Comparison of ENCODE assay signal across 22 cellular contexts in genomic region chr2:95261602-95262001, GRCh38. TPM values are rescaled to one million over a fixed set of nuclear protein-coding genes. Genes with fewer than 3 reads are reported as not detected.
"Had no signal": no experiment of that assay in that cellular context is flagged by ENCODE, and none has a peak within 500 bp of the region (broad histone marks: within the 10 kb centered on the region; RNA-seq: fewer than 3 reads in every experiment).

No MANE protein-coding gene starts in this region.

- H3K4me1 Mint-ChIP-seq: activated CD4-positive, alpha-beta T cell treated with anti-CD3 and anti-CD28 coated beads, Interleukin-2, amount 10 ng/mL, durations not matched to agents 7 days and 5 days; activated naive CD4-positive, alpha-beta T cell treated with anti-CD3 and anti-CD28 coated beads, Interleukin-2, amount 50 U/mL, for 24 hours; memory B cell; naive B cell had no signal

- H3K9me3 ChIP-seq: breast epithelium, prostate gland, uterus had no signal

- H3K4me1 ChIP-seq: breast epithelium, prostate gland, right atrium auricular region, tibial nerve, uterus had no signal

- H3K27me3 Mint-ChIP-seq: activated CD4-positive, alpha-beta T cell treated with anti-CD3 and anti-CD28 coated beads, Interleukin-2, amount 10 ng/mL, durations not matched to agents 7 days and 5 days had no signal

- ATAC-seq: activated CD4-positive, CD25-positive, alpha-beta regulatory T cell treated with anti-CD3 and anti-CD28 coated beads, Interleukin-2, amount 50 U/mL, for 24 hours; left ventricle myocardium superior; mucosa of descending colon had no signal

- H3K27me3 ChIP-seq: breast epithelium, right atrium auricular region, tibial nerve, uterus had no signal

- DNase-seq: activated CD4-positive, alpha-beta T cell treated with anti-CD3 and anti-CD28 coated beads, Interleukin-2, amount 10 ng/mL, durations not matched to agents 7 days and 5 days; activated gamma-delta T cell; cortex of kidney; erythroblast; hypothalamus; left ventricle myocardium superior; mucosa of descending colon; naive B cell; stimulated activated CD4-positive, alpha-beta T cell treated with anti-CD3 and anti-CD28 coated beads, Interleukin-2, amount 100 ng/mL, for 24 hours; stimulated activated naive CD4-positive, alpha-beta T cell treated with Interleukin-2 at 50 U/mL for 16 hours; substantia nigra; T-helper 9 cell; uterus had no signal

- H3K4me3 Mint-ChIP-seq: activated CD4-positive, alpha-beta T cell treated with anti-CD3 and anti-CD28 coated beads, Interleukin-2, amount 10 ng/mL, durations not matched to agents 7 days and 5 days; activated naive CD4-positive, alpha-beta T cell treated with anti-CD3 and anti-CD28 coated beads, Interleukin-2, amount 50 U/mL, for 24 hours; memory B cell; neural crest cell had no signal

- H3K36me3 ChIP-seq: breast epithelium, prostate gland, right atrium auricular region, uterus had no signal

- H3K4me3 ChIP-seq: breast epithelium, mucosa of descending colon, prostate gland, right atrium auricular region, tibial nerve, uterus had no signal

- H3K27ac Mint-ChIP-seq: activated CD4-positive, alpha-beta T cell treated with anti-CD3 and anti-CD28 coated beads, Interleukin-2, amount 10 ng/mL, durations not matched to agents 7 days and 5 days; activated naive CD4-positive, alpha-beta T cell treated with anti-CD3 and anti-CD28 coated beads, Interleukin-2, amount 50 U/mL, for 24 hours; memory B cell; naive B cell had no signal

RNA-seq across cellular contexts. Expression of gene KCNIP3, which starts 35.5 kb away (rescaled TPM):
- total RNA-seq: activated CD4-positive, alpha-beta T cell treated with anti-CD3 and anti-CD28 coated beads, Interleukin-2, amount 10 ng/mL, durations not matched to agents 7 days and 5 days; activated CD8-positive, alpha-beta memory T cell treated with anti-CD3 and anti-CD28 coated beads for 36 hours had no signal
